Comparison of ENCODE assay signal across 14 cellular contexts in genomic region chr2:121520641-121520994, GRCh38. TPM values are rescaled to one million over a fixed set of nuclear protein-coding genes. Genes with fewer than 3 reads are reported as not detected.
"Had no signal": no experiment of that assay in that cellular context is flagged by ENCODE, and none has a peak within 500 bp of the region (broad histone marks: within the 10 kb centered on the region; RNA-seq: fewer than 3 reads in every experiment).

No MANE protein-coding gene starts in this region.

- H3K27me3 Mint-ChIP-seq: activated CD4-positive, alpha-beta T cell treated with anti-CD3 and anti-CD28 coated beads, Interleukin-2, amount 10 ng/mL, durations not matched to agents 7 days and 5 days; activated naive CD8-positive, alpha-beta T cell treated with anti-CD3 and anti-CD28 coated beads, Interleukin-2, amount 10 ng/mL, durations not matched to agents 7 days and 5 days; T-cell; type B pancreatic cell had no signal

- H3K4me1 ChIP-seq: pancreas had no signal

- DNase-seq: activated CD4-positive, alpha-beta T cell treated with anti-CD3 and anti-CD28 coated beads, Interleukin-2, amount 10 ng/mL, durations not matched to agents 7 days and 5 days; activated gamma-delta T cell; activated naive CD8-positive, alpha-beta T cell treated with anti-CD3 and anti-CD28 coated beads, Interleukin-2, amount 10 ng/mL, durations not matched to agents 7 days and 5 days; cortex of kidney; pancreas; T-cell had no signal

- H3K4me1 Mint-ChIP-seq: T-cell had no signal

- H3K4me3 ChIP-seq: ascending aorta, pancreas, right atrium auricular region, smooth muscle cell had no signal

- H3K27ac ChIP-seq: ascending aorta, pancreas, right atrium auricular region had no signal

- H3K9me3 ChIP-seq: ascending aorta, pancreas, right atrium auricular region had no signal

- ATAC-seq: T-cell had no signal

- H3K27ac Mint-ChIP-seq: activated naive CD8-positive, alpha-beta T cell treated with anti-CD3 and anti-CD28 coated beads, Interleukin-2, amount 10 ng/mL, durations not matched to agents 7 days and 5 days; stimulated activated effector memory CD8-positive, alpha-beta T cell treated with anti-CD3 and anti-CD28 coated beads, Interleukin-12 subunit alpha, Interleukin-12 subunit beta, amount 100 ng/mL, for 72 hours; T-cell; type B pancreatic cell had no signal

- H3K27me3 ChIP-seq: ascending aorta, pancreas, right atrium auricular region had no signal

- H3K9me3 Mint-ChIP-seq: activated CD4-positive, alpha-beta T cell treated with anti-CD3 and anti-CD28 coated beads, Interleukin-2, amount 10 ng/mL, durations not matched to agents 7 days and 5 days; activated naive CD8-positive, alpha-beta T cell treated with anti-CD3 and anti-CD28 coated beads, Interleukin-2, amount 10 ng/mL, durations not matched to agents 7 days and 5 days; stimulated activated effector memory CD8-positive, alpha-beta T cell treated with anti-CD3 and anti-CD28 coated beads, Interleukin-12 subunit alpha, Interleukin-12 subunit beta, amount 100 ng/mL, for 72 hours; T-cell; type B pancreatic cell had no signal

- H3K4me3 Mint-ChIP-seq: activated CD4-positive, alpha-beta T cell treated with anti-CD3 and anti-CD28 coated beads, Interleukin-2, amount 10 ng/mL, durations not matched to agents 7 days and 5 days; activated naive CD8-positive, alpha-beta T cell treated with anti-CD3 and anti-CD28 coated beads, Interleukin-2, amount 10 ng/mL, durations not matched to agents 7 days and 5 days; stimulated activated effector memory CD8-positive, alpha-beta T cell treated with anti-CD3 and anti-CD28 coated beads, Interleukin-12 subunit alpha, Interleukin-12 subunit beta, amount 100 ng/mL, for 72 hours; T-cell; type B pancreatic cell had no signal

- H3K36me3 ChIP-seq: right atrium auricular region had no signal

RNA-seq across cellular contexts. Expression of gene RNU4ATAC, which starts 10.1 kb away (rescaled TPM):
- total RNA-seq: activated CD4-positive, alpha-beta T cell treated with anti-CD3 and anti-CD28 coated beads, Interleukin-2, amount 10 ng/mL, durations not matched to agents 7 days and 5 days; activated naive CD8-positive, alpha-beta T cell treated with anti-CD3 and anti-CD28 coated beads, Interleukin-2, amount 10 ng/mL, durations not matched to agents 7 days and 5 days; ascending aorta; cardiac septum; right atrium auricular region; smooth muscle cell; T-cell had no signal
- polyA plus RNA-seq: esophagus, neural cell, pancreas had no signal
